Comparison of ENCODE assay signal across 2 cellular contexts in genomic region chr4:89172865-89173264, GRCh38.
TF ChIP-seq lines count a peak whose summit lies in the region.

No MANE protein-coding gene starts in this region.

TF ChIP-seq in HCT116, 20 proteins besides CTCF, POLR2A, EP300 and RAD21 (continued from another document):
- TF ChIP-seq ZBTB33 (IDR thresholded peaks at IDR 0.05; ENCODE audit: extremely low read depth, insufficient replicate concordance, low read length) (no peak), YY1 (IDR thresholded peaks at IDR 0.05; ENCODE audit: extremely low read depth, insufficient replicate concordance, low read depth, low read length) (no peak), ELF1 (IDR thresholded peaks at IDR 0.05; ENCODE audit: borderline replicate concordance, low read depth) (no peak), ATF3 (IDR thresholded peaks at IDR 0.05) (no peak), FOSL1 (IDR thresholded peaks at IDR 0.05; ENCODE audit: low read depth) (no peak), ZNF274 (IDR thresholded peaks at IDR 0.05; ENCODE audit: low read depth, low read length) (no peak)

TF ChIP-seq in K562, 482 proteins besides CTCF, POLR2A, EP300 and RAD21 (continued from another document):
- no peak for TF ChIP-seq ID3 (CRISPR knock-in tag; IDR thresholded peaks at IDR 0.05)
- no peak for TF ChIP-seq ID3 (tag; IDR thresholded peaks at IDR 0.05)
- TF ChIP-seq ZNF384 (IDR thresholded peaks at IDR 0.05; ENCODE audit: low read depth, low read length) = no peak
- no peak for TF ChIP-seq POLR2H (tag; IDR thresholded peaks at IDR 0.05; ENCODE audit: low read depth)
- TF ChIP-seq THAP7 (CRISPR knock-in tag; IDR thresholded peaks at IDR 0.05) = no peak
- no peak for TF ChIP-seq E2F6 (IDR thresholded peaks at IDR 0.05; ENCODE audit: borderline replicate concordance in 1 of 2, extremely low read depth in 1 of 2, insufficient read depth in 1 of 2, insufficient read length in 1 of 2, low read depth in 1 of 2, low read length in 1 of 2, poor library complexity in 1 of 2, severe bottlenecking in 1 of 2)
- TF ChIP-seq LARP7 (IDR thresholded peaks at IDR 0.05) = no peak
- no peak for TF ChIP-seq CEBPZ (IDR thresholded peaks at IDR 0.05; ENCODE audit: borderline replicate concordance, low read depth, low read length)
- no peak for TF ChIP-seq MAX (CRISPR knock-in tag; IDR thresholded peaks at IDR 0.05)
- no peak for TF ChIP-seq TAF15 (IDR thresholded peaks at IDR 0.05; ENCODE audit: low read depth, low read length)
